In the genomic region with DNA sequence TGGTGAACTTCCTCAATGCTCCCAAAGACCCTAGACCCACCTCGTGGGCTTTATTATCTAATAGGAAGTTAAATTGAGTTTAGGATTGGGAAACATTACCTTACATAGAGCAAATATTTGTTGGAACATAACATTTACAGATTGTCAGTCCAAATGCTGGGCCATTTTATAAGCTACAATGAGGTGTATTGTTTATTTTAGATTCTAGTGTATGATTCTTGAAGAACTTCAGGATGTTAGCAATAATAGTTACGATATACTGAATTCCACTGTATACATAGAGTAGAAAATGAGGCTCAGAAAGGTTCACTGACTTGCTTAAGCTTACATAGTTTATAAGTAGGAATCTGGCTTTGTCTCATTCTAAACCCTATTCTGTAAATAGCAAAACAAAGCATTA, we compare ENCODE assay signal across 27 cellular contexts.
"Had no signal": no experiment of that assay in that cellular context is flagged by ENCODE, and none has a peak within 500 bp of the region (broad histone marks: within the 10 kb centered on the region; RNA-seq: fewer than 3 reads in every experiment).

No MANE protein-coding gene starts in this region.

- H3K9me3 Mint-ChIP-seq: naive B cell; natural killer cell; stimulated activated naive B cell treated with anti-CD40 and anti-IgM and Interleukin-4, amounts not matched to agents 10 μg/mL and 1 μg/mL and 100 μg/mL, for 72 hours had no signal

- H3K4me1 ChIP-seq: heart right ventricle, left lung, pancreas, psoas muscle, right atrium auricular region, right lobe of liver, testis, thyroid gland, upper lobe of left lung, vagina had no signal

- H3K27ac Mint-ChIP-seq: mesothelial cell of epicardium; naive B cell; natural killer cell; stimulated activated naive B cell treated with anti-CD40 and anti-IgM and Interleukin-4, amounts not matched to agents 10 μg/mL and 1 μg/mL and 100 μg/mL, for 72 hours had no signal

- H3K4me3 Mint-ChIP-seq: mesothelial cell of epicardium; naive B cell; natural killer cell; stimulated activated naive B cell treated with anti-CD40 and anti-IgM and Interleukin-4, amounts not matched to agents 10 μg/mL and 1 μg/mL and 100 μg/mL, for 72 hours had no signal

- H3K27me3 ChIP-seq: heart right ventricle, left lung, pancreas, right atrium auricular region, right lobe of liver, stomach, testis, thyroid gland, transverse colon, upper lobe of left lung, vagina had no signal

- H3K36me3 Mint-ChIP-seq: natural killer cell had no signal

- H3K4me1 Mint-ChIP-seq: mesothelial cell of epicardium; natural killer cell; stimulated activated naive B cell treated with anti-CD40 and anti-IgM and Interleukin-4, amounts not matched to agents 10 μg/mL and 1 μg/mL and 100 μg/mL, for 72 hours had no signal

- H3K4me3 ChIP-seq: heart right ventricle, left lung, lung, pancreas, psoas muscle, right atrium auricular region, right lobe of liver, stomach, testis, thyroid gland, transverse colon, upper lobe of left lung, vagina had no signal

- DNase-seq: heart right ventricle; hippocampal formation; kidney; left colon; left lung; mesendoderm; naive B cell; natural killer cell; pancreas; posterior cingulate gyrus; psoas muscle; right lobe of liver; stimulated activated CD4-positive, alpha-beta T cell treated with anti-CD3 and anti-CD28 coated beads, Interleukin-12 subunit alpha, Interleukin-12 subunit beta, amount 100 ng/mL, for 4 hours; stimulated activated CD4-positive, alpha-beta T cell treated with anti-CD3 and anti-CD28 coated beads, Interleukin-15, amount 100 ng/mL, for 24 hours; stimulated activated CD4-positive, alpha-beta T cell treated with anti-CD3 and anti-CD28 coated beads, Interleukin-2, amount 100 ng/mL, for 24 hours; stimulated activated CD4-positive, alpha-beta T cell treated with anti-CD3 and anti-CD28 coated beads, Interleukin-4, amount 100 ng/mL, for 1 hour; stimulated activated naive B cell treated with anti-CD40 and anti-IgM and Interleukin-4, amounts not matched to agents 10 μg/mL and 1 μg/mL and 100 μg/mL, for 72 hours; stimulated activated naive CD8-positive, alpha-beta T cell treated with anti-CD3 and anti-CD28 coated beads, Interleukin-15, Interleukin-2, amounts not matched to agents 100 U/mL and 50 U/mL, for 24 hours; stomach; testis; thyroid gland; transverse colon; upper lobe of left lung had no signal

- H3K27ac ChIP-seq: heart right ventricle, left lung, pancreas, psoas muscle, right atrium auricular region, right lobe of liver, stomach, testis, thyroid gland, transverse colon, upper lobe of left lung, vagina had no signal

- ATAC-seq: heart right ventricle; left lung; natural killer cell; pancreas; psoas muscle; stimulated activated naive B cell treated with anti-CD40 and anti-IgM and Interleukin-4, amounts not matched to agents 10 μg/mL and 1 μg/mL and 100 μg/mL, for 72 hours; stimulated activated naive CD8-positive, alpha-beta T cell treated with anti-CD3 and anti-CD28 coated beads, Interleukin-15, Interleukin-2, amounts not matched to agents 100 U/mL and 50 U/mL, for 24 hours had no signal

- H3K9me3 ChIP-seq: heart right ventricle, left lung, pancreas, psoas muscle, right atrium auricular region, right lobe of liver, stomach, testis, thyroid gland, transverse colon, upper lobe of left lung, vagina had no signal

- H3K27me3 Mint-ChIP-seq: naive B cell; stimulated activated naive B cell treated with anti-CD40 and anti-IgM and Interleukin-4, amounts not matched to agents 10 μg/mL and 1 μg/mL and 100 μg/mL, for 72 hours had no signal

- H3K36me3 ChIP-seq: left lung, pancreas, right atrium auricular region, right lobe of liver, stomach, thyroid gland, transverse colon, upper lobe of left lung, vagina had no signal
